In genomic region chr2:43889416-43889815, GRCh38 we compare ENCODE assay signal across 24 cellular contexts. TPM values are rescaled to one million over a fixed set of nuclear protein-coding genes. Genes with fewer than 3 reads are reported as not detected.
"Had no signal": no experiment of that assay in that cellular context is flagged by ENCODE, and none has a peak within 500 bp of the region (broad histone marks: within the 10 kb centered on the region; RNA-seq: fewer than 3 reads in every experiment).

No MANE protein-coding gene starts in this region.

- H3K4me3 ChIP-seq: MG63 had no signal

- ATAC-seq: HepG2 had no signal

- H3K9me3 ChIP-seq: MG63, SK-N-SH had no signal

- DNase-seq: IMR-90, Karpas-422, KG1, MG63, NCI-H1092, NCI-H1105 treated with DMSO at 0.1 percent for 48 hours, NCI-H1417 treated with DMSO at 0.1 percent for 48 hours, NCI-H146, NCI-H1694 treated with DMSO at 0.1 percent for 48 hours, NCI-H1930, NCI-H2081, NCI-H345, NCI-H446 treated with DMSO at 0.1 percent for 48 hours, NCI-H510A treated with DMSO at 0.1 percent for 48 hours, NCI-H69, NCI-H774, Right ventricle myocardium superior, RPMI8226, SIG-M5, SK-N-SH, SW 1271 had no signal

- H3K27me3 ChIP-seq: MG63 had no signal

RNA-seq across cellular contexts. Expression of gene ABCG8, which starts 50.6 kb away (rescaled TPM):
- total RNA-seq: HT1080, IMR-90, SK-MEL-5 had no signal

RNA-seq across cellular contexts. Expression of gene ABCG5, which starts 50.8 kb away (rescaled TPM):
- total RNA-seq: HT1080, IMR-90, Right ventricle myocardium superior had no signal
